ENCODE assay signal across 20 cellular contexts in genomic region chr1:153552335-153552734, GRCh38. TPM values are rescaled to one million over a fixed set of nuclear protein-coding genes. Genes with fewer than 3 reads are reported as not detected.
DNase-seq lines count a peak whose midpoint lies in the region; ATAC-seq, FAIRE-seq and TF ChIP-seq lines count a peak whose summit lies in the region.
"Had no signal": no experiment of that assay in that cellular context is flagged by ENCODE, and none has a peak within 500 bp of the region (broad histone marks: within the 10 kb centered on the region; RNA-seq: fewer than 3 reads in every experiment).

No MANE protein-coding gene starts in this region.

- no peak for FAIRE-seq in HepG2 (lab: Jason Lieb, UNC)
- FAIRE-seq: endometrium, urothelium cell line had no signal

- no peaks in the 10 kb centered on the region for H4K20me1 ChIP-seq in HepG2 (ENCODE audit: insufficient read depth, low read length)

- peak overlapping the region; percentile 10; the same call in 1 of the 2 replicates for H3K4me2 ChIP-seq in HepG2 (ENCODE audit: low read depth, low read length)
- H3K4me2 ChIP-seq: neural progenitor cell had no signal

- H3K27ac ChIP-seq in HepG2 (ENCODE audit: extremely low read length, insufficient read depth, low read length) (no peak overlapping the region), right lobe of liver (no peak overlapping the region), foreskin keratinocyte (no peak overlapping the region)
- H3K27ac ChIP-seq: neural progenitor cell had no signal

- H3K4me1 ChIP-seq in HepG2 (ENCODE audit: insufficient read depth, low read length) (peaks cover 58% of the 10 kb centered on the region), right lobe of liver (no peaks in the 10 kb centered on the region), foreskin keratinocyte (peaks cover 31% of the 10 kb centered on the region)

- in situ Hi-C loops in HepG2 (cut with HindIII; ENCODE audit: extremely low pct_ligation_motif_present, low pct_unique_long_range_greater_than_20kb): no loop called here

- no peak for TF ChIP-seq RAD21 in HepG2 (CRISPR knock-in tag; IDR thresholded peaks at IDR 0.05)

- no peaks in the 10 kb centered on the region for H3K9me3 Mint-ChIP-seq in natural killer cell
- H3K9me3 Mint-ChIP-seq: CD4-positive, alpha-beta T cell; neural progenitor cell had no signal

- no peaks in the 10 kb centered on the region for H3K36me3 Mint-ChIP-seq in natural killer cell
- H3K36me3 Mint-ChIP-seq: neural progenitor cell had no signal

- DNase-seq in HepG2 (ENCODE audit: low spot score) (no peak), right lobe of liver (no peak), foreskin keratinocyte (peak in 1 of 2 donors; percentile 15), DMS79 treated with DMSO at 0.1 percent for 48 hours (lab: John Stamatoyannopoulos, UW) (no peak), natural killer cell (no peak)
- no peak for DNase-seq in stimulated activated naive CD8-positive, alpha-beta T cell treated with anti-CD3 and anti-CD28 coated beads, Interleukin-15, Interleukin-2, amounts not matched to agents 100 U/mL and 50 U/mL, for 24 hours
- DNase-seq: activated gamma-delta T cell; amygdala; CD4-positive, alpha-beta T cell; DND-41; NCI-H1105; NCI-H526 treated with DMSO at 0.1 percent for 48 hours; SHP77 treated with DMSO at 0.1 percent for 48 hours; stimulated activated naive CD4-positive, alpha-beta T cell treated with Interleukin-2 at 50 U/mL for 16 hours had no signal

- ATAC-seq in HepG2 (peak; percentile 67), right lobe of liver (no peak), foreskin keratinocyte (no peak), natural killer cell (no peak)
- no peak for ATAC-seq in stimulated activated naive CD8-positive, alpha-beta T cell treated with anti-CD3 and anti-CD28 coated beads, Interleukin-15, Interleukin-2, amounts not matched to agents 100 U/mL and 50 U/mL, for 24 hours

- peaks cover 0 to 16% of the 10 kb centered on the region in 2 donors for H3K4me1 Mint-ChIP-seq in natural killer cell

- TF ChIP-seq EP300 in HepG2 (IDR thresholded peaks at IDR 0.05; ENCODE audit: low read depth in 2 of 2, low read length in 2 of 2) (no peak), HepG2 (CRISPR knock-in tag; IDR thresholded peaks at IDR 0.05; ENCODE audit: borderline replicate concordance) (no peak)

- H3K4me3 ChIP-seq in HepG2 (replicated peaks in 1 of 3; ENCODE audit: insufficient read depth in 1 of 3, low read depth in 2 of 3, low read length in 3 of 3): no peak overlapping the region
- no peak overlapping the region for H3K4me3 ChIP-seq in right lobe of liver
- H3K4me3 ChIP-seq: neural progenitor cell had no signal

- no peaks in the 10 kb centered on the region for H3K9me3 ChIP-seq in HepG2 (ENCODE audit: low read length)
- no peaks in the 10 kb centered on the region for H3K9me3 ChIP-seq in right lobe of liver

- H3K27ac Mint-ChIP-seq in natural killer cell: no peak overlapping the region
- H3K27ac Mint-ChIP-seq: CD4-positive, alpha-beta T cell; neural progenitor cell had no signal

- H3K79me2 ChIP-seq in HepG2 (ENCODE audit: insufficient read depth, low read length): no peaks in the 10 kb centered on the region

- TF ChIP-seq POLR2A in HepG2 (IDR thresholded peaks at IDR 0.05; ENCODE audit: insufficient read depth in 1 of 2, low read depth in 2 of 2, low read length in 2 of 2) (no peak), right lobe of liver (IDR thresholded peaks at IDR 0.05) (no peak)

- H3K4me3 Mint-ChIP-seq in natural killer cell: no peak overlapping the region
- H3K4me3 Mint-ChIP-seq: CD4-positive, alpha-beta T cell; neural progenitor cell had no signal

- intact Hi-C loops in HepG2 (cut with micrococcal nuclease; ENCODE audit: unreplicated experiment): no loop called here
- intact Hi-C loops in right lobe of liver (cut with DNase I): no loop called here
- intact Hi-C loops in natural killer cell (cut with micrococcal nuclease): no loop called here

- POLR2A ChIA-PET in HepG2 (lab: Yijun Ruan, JAX): interaction anchor here (1.1 to 1.7 kb wide), 4 partner anchors 9 to 15 kb away, joined by 3 to 9 read pairs (median 4); no protein-coding TSS in a partner anchor

- BruUV-seq in HepG2 (replicated peaks; lab: Mats Ljungman, UMichigan): no TSS peak

- H3K27me3 ChIP-seq in HepG2 (ENCODE audit: control insufficient read depth in 1 of 2, insufficient read depth in 2 of 2, low read length in 2 of 2): peaks cover 3 to 24% of the 10 kb centered on the region in 2 experiments; a peak in 3 of 5 replicates
- H3K27me3 ChIP-seq in right lobe of liver: no peaks in the 10 kb centered on the region
- no peaks in the 10 kb centered on the region for H3K27me3 ChIP-seq in foreskin keratinocyte
- H3K27me3 ChIP-seq: neural progenitor cell had no signal

- 64% methylated on average over 6 of the region's 8 CpGs for WGBS in HepG2 (ENCODE audit: low lambda C conversion rate)
- 80% methylated on average over 4 of the region's 8 CpGs for WGBS in right lobe of liver (ENCODE audit: insufficient coverage, low coverage, low lambda C conversion rate, missing lambda C conversion rate)

- H3K36me3 ChIP-seq in HepG2 (replicated peaks in 1 of 2; ENCODE audit: control insufficient read depth in 1 of 2, insufficient read depth in 2 of 2, low read length in 2 of 2): no peaks in the 10 kb centered on the region
- no peaks in the 10 kb centered on the region for H3K36me3 ChIP-seq in right lobe of liver
- H3K36me3 ChIP-seq: neural progenitor cell had no signal

- no peak overlapping the region for H3K9ac ChIP-seq in HepG2 (ENCODE audit: insufficient read depth, low read depth, low read length)
- H3K9ac ChIP-seq: neural progenitor cell had no signal

- peaks cover 0 to 8% of the 10 kb centered on the region in 2 donors for H3K27me3 Mint-ChIP-seq in natural killer cell (ENCODE audit: low read depth in 2 of 2)
- H3K27me3 Mint-ChIP-seq: CD4-positive, alpha-beta T cell had no signal

- no peak overlapping the region for H2AFZ ChIP-seq in HepG2 (ENCODE audit: low read length)
- H2AFZ ChIP-seq: neural progenitor cell had no signal

- TF ChIP-seq CTCF in HepG2 (CRISPR knock-in tag; IDR thresholded peaks at IDR 0.05) (no peak), right lobe of liver (IDR thresholded peaks at IDR 0.05) (no peak), foreskin keratinocyte (conservative IDR thresholded peaks at IDR 0.05) (peak; percentile 9), natural killer cell (IDR thresholded peaks at IDR 0.05) (no peak)

- CTCF ChIA-PET in HepG2 (lab: Yijun Ruan, JAX; ENCODE audit: low intra/inter-chr PET ratio, low total read pairs): no interaction called here

RNA-seq across cellular contexts. Expression of gene S100A3, which starts 3.3 kb away (rescaled TPM):
- 2.5 and 2.8 TPM in 2 replicates for total RNA-seq in HepG2 (2016; rRNA removed; fragmentation: Illumina TruSeq; extraction: Trizol)
- total RNA-seq in HepG2 (2016; cell fraction: cytosol; rRNA removed; fragmentation: Illumina TruSeq; extraction: Trizol; ENCODE audit: low read depth): 1.4 and 1.9 TPM in 2 replicates
- 2.1 and 3.0 TPM in 2 replicates for total RNA-seq in HepG2 (2016; cell fraction: insoluble cytoplasmic fraction; rRNA removed; fragmentation: Illumina TruSeq; extraction: Trizol)
- 1.7 and 2.1 TPM in 2 replicates for total RNA-seq in HepG2 (2016; cell fraction: membrane; rRNA removed; fragmentation: Illumina TruSeq; extraction: Trizol)
- total RNA-seq in HepG2 (2016; cell fraction: nucleus; rRNA removed; fragmentation: Illumina TruSeq; extraction: Trizol): 0.63 and 0.65 TPM in 2 replicates
- polyA plus RNA-seq in HepG2 (2011; rRNA removed): 3.6 and 4.5 TPM in 2 replicates
- polyA plus RNA-seq in HepG2 (2011; cell fraction: cytosol; rRNA removed): 3.2 and 7.2 TPM in 2 replicates
- 1.4 and 1.7 TPM in 2 replicates for polyA plus RNA-seq in HepG2 (2011; cell fraction: nucleus; rRNA removed)
- 0.36 and 0.80 TPM in 2 replicates for polyA plus RNA-seq in HepG2 (2012)
- 1.4 and 2.2 TPM in 2 replicates for polyA plus RNA-seq in HepG2 (2016; cell fraction: cytosol; fragmentation: Illumina TruSeq; extraction: Trizol; ENCODE audit: low read depth)
- polyA plus RNA-seq in HepG2 (2016; cell fraction: insoluble cytoplasmic fraction; fragmentation: Illumina TruSeq; extraction: Trizol; ENCODE audit: low read depth): 3.6 and 3.7 TPM in 2 replicates
- 1.8 TPM in 2 replicates for polyA plus RNA-seq in HepG2 (2016; cell fraction: membrane; fragmentation: Illumina TruSeq; extraction: Trizol; ENCODE audit: low read depth)
- polyA plus RNA-seq in HepG2 (2016; cell fraction: nucleus; fragmentation: Illumina TruSeq; extraction: Trizol; ENCODE audit: insufficient read depth, low read depth): 2.5 and 2.6 TPM in 2 replicates
- 5.2 and 5.8 TPM in 2 replicates for polyA minus RNA-seq in HepG2 (2011; rRNA and poly(A)+ RNA removed; ENCODE audit: low replicate concordance)
- polyA minus RNA-seq in HepG2 (2011; cell fraction: cytosol; rRNA and poly(A)+ RNA removed): 1.8 TPM in 1 of 2 replicates, not detected in the other
- 0.90 TPM in 1 of 2 replicates, not detected in the other for polyA minus RNA-seq in HepG2 (2011; cell fraction: nucleus; rRNA and poly(A)+ RNA removed)
- under 1 TPM in 1 of 6 experiments, not detected in 5; 0.29 TPM for total RNA-seq in right lobe of liver
- 14.3 and 18.5 TPM in 2 replicates for total RNA-seq in foreskin keratinocyte
- 21.4 and 29.0 TPM in 2 replicates for polyA plus RNA-seq in foreskin keratinocyte
- not detected for total RNA-seq in natural killer cell
- total RNA-seq: CD4-positive, alpha-beta T cell; cerebellum; T-helper 2 cell treated with Interferon-gamma antibody and Interleukin-4, amounts not matched to agents 100 ng/mL and 5 ng/mL, for 36 hours had no signal

RNA-seq across cellular contexts. Expression of gene S100A4, which starts 6.7 kb away (rescaled TPM):
- total RNA-seq in HepG2 (2016; rRNA removed; fragmentation: Illumina TruSeq; extraction: Trizol) (20.2 and 24.5 TPM in 2 replicates), right lobe of liver (10 to 100 TPM in 4 of 6 experiments, 1 to 10 TPM in 2; 7.6 to 21.6 (median 14.0) TPM), foreskin keratinocyte (12.1 and 23.7 TPM in 2 replicates), natural killer cell (100 to 1,000 TPM; 509 to 689 (median 597) TPM)
- total RNA-seq in HepG2 (2016; cell fraction: cytosol; rRNA removed; fragmentation: Illumina TruSeq; extraction: Trizol; ENCODE audit: low read depth): 10.5 and 12.8 TPM in 2 replicates
- 20.9 and 28.0 TPM in 2 replicates for total RNA-seq in HepG2 (2016; cell fraction: insoluble cytoplasmic fraction; rRNA removed; fragmentation: Illumina TruSeq; extraction: Trizol)
- 10.0 and 12.0 TPM in 2 replicates for total RNA-seq in HepG2 (2016; cell fraction: membrane; rRNA removed; fragmentation: Illumina TruSeq; extraction: Trizol)
- total RNA-seq in HepG2 (2016; cell fraction: nucleus; rRNA removed; fragmentation: Illumina TruSeq; extraction: Trizol): 9.7 and 12.1 TPM in 2 replicates
- polyA plus RNA-seq in HepG2 (2011; rRNA removed) (9.6 and 12.9 TPM in 2 replicates), foreskin keratinocyte (22.8 and 43.2 TPM in 2 replicates)
- polyA plus RNA-seq in HepG2 (2011; cell fraction: cytosol; rRNA removed): 9.3 and 18.7 TPM in 2 replicates
- 3.3 and 3.4 TPM in 2 replicates for polyA plus RNA-seq in HepG2 (2011; cell fraction: nucleus; rRNA removed)
- polyA plus RNA-seq in HepG2 (2012): 6.0 and 7.5 TPM in 2 replicates
- polyA plus RNA-seq in HepG2 (2016; cell fraction: cytosol; fragmentation: Illumina TruSeq; extraction: Trizol; ENCODE audit: low read depth): 9.9 and 13.6 TPM in 2 replicates
- 25.0 and 26.5 TPM in 2 replicates for polyA plus RNA-seq in HepG2 (2016; cell fraction: insoluble cytoplasmic fraction; fragmentation: Illumina TruSeq; extraction: Trizol; ENCODE audit: low read depth)
- 7.8 and 8.2 TPM in 2 replicates for polyA plus RNA-seq in HepG2 (2016; cell fraction: membrane; fragmentation: Illumina TruSeq; extraction: Trizol; ENCODE audit: low read depth)
- 13.5 and 17.9 TPM in 2 replicates for polyA plus RNA-seq in HepG2 (2016; cell fraction: nucleus; fragmentation: Illumina TruSeq; extraction: Trizol; ENCODE audit: insufficient read depth, low read depth)
- polyA minus RNA-seq in HepG2 (2011; rRNA and poly(A)+ RNA removed; ENCODE audit: low replicate concordance): 2.2 and 807 TPM in 2 replicates
- polyA minus RNA-seq in HepG2 (2011; cell fraction: cytosol; rRNA and poly(A)+ RNA removed): 4.3 and 4.7 TPM in 2 replicates
- 3.5 and 4.6 TPM in 2 replicates for polyA minus RNA-seq in HepG2 (2011; cell fraction: nucleus; rRNA and poly(A)+ RNA removed)

RNA-seq across cellular contexts. Expression of gene S100A5, which starts 11.6 kb away (rescaled TPM):
- not detected in 2 replicates for total RNA-seq in HepG2 (2016; rRNA removed; fragmentation: Illumina TruSeq; extraction: Trizol)
- total RNA-seq in HepG2 (2016; cell fraction: cytosol; rRNA removed; fragmentation: Illumina TruSeq; extraction: Trizol; ENCODE audit: low read depth): not detected in 2 replicates
- not detected in 2 replicates for total RNA-seq in HepG2 (2016; cell fraction: insoluble cytoplasmic fraction; rRNA removed; fragmentation: Illumina TruSeq; extraction: Trizol)
- not detected in 2 replicates for total RNA-seq in HepG2 (2016; cell fraction: membrane; rRNA removed; fragmentation: Illumina TruSeq; extraction: Trizol)
- total RNA-seq in HepG2 (2016; cell fraction: nucleus; rRNA removed; fragmentation: Illumina TruSeq; extraction: Trizol): not detected in 2 replicates
- not detected in 2 replicates for polyA plus RNA-seq in HepG2 (2011; rRNA removed)
- polyA plus RNA-seq in HepG2 (2011; cell fraction: cytosol; rRNA removed): not detected in 2 replicates
- 0.71 TPM in 1 of 2 replicates, not detected in the other for polyA plus RNA-seq in HepG2 (2011; cell fraction: nucleus; rRNA removed)
- polyA plus RNA-seq in HepG2 (2012): not detected in 2 replicates
- not detected in 2 replicates for polyA plus RNA-seq in HepG2 (2016; cell fraction: cytosol; fragmentation: Illumina TruSeq; extraction: Trizol; ENCODE audit: low read depth)
- polyA plus RNA-seq in HepG2 (2016; cell fraction: insoluble cytoplasmic fraction; fragmentation: Illumina TruSeq; extraction: Trizol; ENCODE audit: low read depth): not detected in 2 replicates
- polyA plus RNA-seq in HepG2 (2016; cell fraction: membrane; fragmentation: Illumina TruSeq; extraction: Trizol; ENCODE audit: low read depth): not detected in 2 replicates
- not detected in 2 replicates for polyA plus RNA-seq in HepG2 (2016; cell fraction: nucleus; fragmentation: Illumina TruSeq; extraction: Trizol; ENCODE audit: insufficient read depth, low read depth)
- not detected in 2 replicates for polyA minus RNA-seq in HepG2 (2011; rRNA and poly(A)+ RNA removed; ENCODE audit: low replicate concordance)
- not detected in 2 replicates for polyA minus RNA-seq in HepG2 (2011; cell fraction: cytosol; rRNA and poly(A)+ RNA removed)
- polyA minus RNA-seq in HepG2 (2011; cell fraction: nucleus; rRNA and poly(A)+ RNA removed): not detected in 2 replicates
- not detected for total RNA-seq in right lobe of liver
- 0.27 TPM in 1 of 2 replicates, not detected in the other for total RNA-seq in foreskin keratinocyte
- 0.50 and 0.73 TPM in 2 replicates for polyA plus RNA-seq in foreskin keratinocyte
- total RNA-seq in natural killer cell: not detected
- total RNA-seq: A673, cerebellum had no signal

RNA-seq across cellular contexts. Expression of gene S100A2, which starts 13.3 kb away (rescaled TPM):
- total RNA-seq in HepG2 (2016; rRNA removed; fragmentation: Illumina TruSeq; extraction: Trizol) (1.2 and 1.4 TPM in 2 replicates), right lobe of liver (not detected), foreskin keratinocyte (19,361 and 22,376 TPM in 2 replicates), natural killer cell (not detected)
- total RNA-seq in HepG2 (2016; cell fraction: cytosol; rRNA removed; fragmentation: Illumina TruSeq; extraction: Trizol; ENCODE audit: low read depth): 2.0 and 3.0 TPM in 2 replicates
- total RNA-seq in HepG2 (2016; cell fraction: insoluble cytoplasmic fraction; rRNA removed; fragmentation: Illumina TruSeq; extraction: Trizol): 1.6 and 2.1 TPM in 2 replicates
- total RNA-seq in HepG2 (2016; cell fraction: membrane; rRNA removed; fragmentation: Illumina TruSeq; extraction: Trizol): 2.0 and 2.6 TPM in 2 replicates
- total RNA-seq in HepG2 (2016; cell fraction: nucleus; rRNA removed; fragmentation: Illumina TruSeq; extraction: Trizol): 0.50 and 1.2 TPM in 2 replicates
- polyA plus RNA-seq in HepG2 (2011; rRNA removed) (1.2 and 1.4 TPM in 2 replicates), foreskin keratinocyte (28,573 and 30,723 TPM in 2 replicates)
- 1.2 and 1.7 TPM in 2 replicates for polyA plus RNA-seq in HepG2 (2011; cell fraction: cytosol; rRNA removed)
- polyA plus RNA-seq in HepG2 (2011; cell fraction: nucleus; rRNA removed): 0.52 and 0.93 TPM in 2 replicates
- 0.30 and 1.1 TPM in 2 replicates for polyA plus RNA-seq in HepG2 (2012)
- 1.6 and 1.8 TPM in 2 replicates for polyA plus RNA-seq in HepG2 (2016; cell fraction: cytosol; fragmentation: Illumina TruSeq; extraction: Trizol; ENCODE audit: low read depth)
- 1.6 TPM in 2 replicates for polyA plus RNA-seq in HepG2 (2016; cell fraction: insoluble cytoplasmic fraction; fragmentation: Illumina TruSeq; extraction: Trizol; ENCODE audit: low read depth)
- 1.9 and 2.6 TPM in 2 replicates for polyA plus RNA-seq in HepG2 (2016; cell fraction: membrane; fragmentation: Illumina TruSeq; extraction: Trizol; ENCODE audit: low read depth)
- polyA plus RNA-seq in HepG2 (2016; cell fraction: nucleus; fragmentation: Illumina TruSeq; extraction: Trizol; ENCODE audit: insufficient read depth, low read depth): 1.4 and 1.6 TPM in 2 replicates
- polyA minus RNA-seq in HepG2 (2011; rRNA and poly(A)+ RNA removed; ENCODE audit: low replicate concordance): 8.7 TPM in 1 of 2 replicates, not detected in the other
- polyA minus RNA-seq in HepG2 (2011; cell fraction: cytosol; rRNA and poly(A)+ RNA removed): not detected in 2 replicates
- 0.99 TPM in 1 of 2 replicates, not detected in the other for polyA minus RNA-seq in HepG2 (2011; cell fraction: nucleus; rRNA and poly(A)+ RNA removed)
- total RNA-seq: CD4-positive, alpha-beta T cell; cerebellum had no signal

RNA-seq across cellular contexts. Expression of gene S100A6, which starts 16.5 kb away (rescaled TPM):
- total RNA-seq in HepG2 (2016; rRNA removed; fragmentation: Illumina TruSeq; extraction: Trizol): 85.0 and 87.3 TPM in 2 replicates
- 95.2 and 111 TPM in 2 replicates for total RNA-seq in HepG2 (2016; cell fraction: cytosol; rRNA removed; fragmentation: Illumina TruSeq; extraction: Trizol; ENCODE audit: low read depth)
- 89.3 and 95.9 TPM in 2 replicates for total RNA-seq in HepG2 (2016; cell fraction: insoluble cytoplasmic fraction; rRNA removed; fragmentation: Illumina TruSeq; extraction: Trizol)
- total RNA-seq in HepG2 (2016; cell fraction: membrane; rRNA removed; fragmentation: Illumina TruSeq; extraction: Trizol): 73.2 and 86.0 TPM in 2 replicates
- total RNA-seq in HepG2 (2016; cell fraction: nucleus; rRNA removed; fragmentation: Illumina TruSeq; extraction: Trizol): 41.0 and 44.0 TPM in 2 replicates
- 72.9 and 82.2 TPM in 2 replicates for polyA plus RNA-seq in HepG2 (2011; rRNA removed)
- polyA plus RNA-seq in HepG2 (2011; cell fraction: cytosol; rRNA removed): 27.1 and 54.2 TPM in 2 replicates
- polyA plus RNA-seq in HepG2 (2011; cell fraction: nucleus; rRNA removed): 21.4 and 24.5 TPM in 2 replicates
- polyA plus RNA-seq in HepG2 (2012): 25.8 and 48.9 TPM in 2 replicates
- 88.0 and 125 TPM in 2 replicates for polyA plus RNA-seq in HepG2 (2016; cell fraction: cytosol; fragmentation: Illumina TruSeq; extraction: Trizol; ENCODE audit: low read depth)
- 75.5 and 87.1 TPM in 2 replicates for polyA plus RNA-seq in HepG2 (2016; cell fraction: insoluble cytoplasmic fraction; fragmentation: Illumina TruSeq; extraction: Trizol; ENCODE audit: low read depth)
- 64.5 and 81.1 TPM in 2 replicates for polyA plus RNA-seq in HepG2 (2016; cell fraction: membrane; fragmentation: Illumina TruSeq; extraction: Trizol; ENCODE audit: low read depth)
- polyA plus RNA-seq in HepG2 (2016; cell fraction: nucleus; fragmentation: Illumina TruSeq; extraction: Trizol; ENCODE audit: insufficient read depth, low read depth): 81.0 and 88.7 TPM in 2 replicates
- polyA minus RNA-seq in HepG2 (2011; rRNA and poly(A)+ RNA removed; ENCODE audit: low replicate concordance): 67.0 and 985 TPM in 2 replicates
- 46.8 and 61.9 TPM in 2 replicates for polyA minus RNA-seq in HepG2 (2011; cell fraction: cytosol; rRNA and poly(A)+ RNA removed)
- 10.4 and 13.5 TPM in 2 replicates for polyA minus RNA-seq in HepG2 (2011; cell fraction: nucleus; rRNA and poly(A)+ RNA removed)
- total RNA-seq in right lobe of liver: 10 to 100 TPM in 5 of 6 experiments, 1 to 10 TPM in 1; 6.6 to 24.0 (median 12.0) TPM
- total RNA-seq in foreskin keratinocyte: 3,644 and 4,242 TPM in 2 replicates
- polyA plus RNA-seq in foreskin keratinocyte: 6,268 and 7,449 TPM in 2 replicates
- 100 to 1,000 TPM; 174 to 261 (median 245) TPM for total RNA-seq in natural killer cell

Comparison
In these comparisons a context has a peak if more than half of its experiments do, and no peak if none do; other contexts are left out.
1. RNA of gene S100A4, which starts 6.7 kb away (total RNA-seq): 509 to 689 TPM in natural killer cell; 9.7 to 28.0 TPM in HepG2, 7.6 to 21.6 TPM in right lobe of liver and 12.1 to 23.7 TPM in foreskin keratinocyte; every median in the first group is over 10 times any median in the second.